In genomic region chr1:201982082-201982922, GRCh38 we compare ENCODE assay signal across 8 cellular contexts. TPM values are rescaled to one million over a fixed set of nuclear protein-coding genes. Genes with fewer than 3 reads are reported as not detected.
A peak's percentile ranks its signal among the peaks of the same experiment; 100 is the strongest.
DNase-seq lines count a peak whose midpoint lies in the region; ATAC-seq and TF ChIP-seq lines count a peak whose summit lies in the region.

RNPEP (plus strand) TSS chr1:201982648; CDS start chr1:201982667, 19 bp downstream.

- intact Hi-C loops in left lung (cut with DNase I), result no loop called here

- TF ChIP-seq CTCF in coronary artery (IDR thresholded peaks at IDR 0.05) (no peak), left lung (IDR thresholded peaks at IDR 0.05) (no peak)

- H3K4me3 ChIP-seq in coronary artery, result peak within 1 kb of the TSS; percentile 97
- peak within 1 kb of the TSS; percentile 95 to 96 for H3K4me3 ChIP-seq in left lung

- peaks cover 0 to 2% of the 10 kb centered on the region in 2 donors for H3K36me3 ChIP-seq in left lung

- ATAC-seq in HG02763 (IDR thresholded peaks at IDR 0.05; ENCODE audit: unreplicated experiment) (peak; percentile 84), left lung (peak; percentile 90)

- peak within 1 kb of the TSS; percentile 64 to 96 for H3K27ac ChIP-seq in coronary artery
- peak within 1 kb of the TSS; percentile 97 for H3K27ac ChIP-seq in left lung

- no peaks in the 10 kb centered on the region for H3K27me3 ChIP-seq in left lung

- H3K9me3 ChIP-seq in left lung, result no peaks in the 10 kb centered on the region

- H3K4me1 ChIP-seq in left lung, result peaks cover 0 to 24% of the 10 kb centered on the region in 2 donors

- peak; percentile 63 for DNase-seq in SIG-M5 treated with dmso at 0.1 percent for 504 hours (lab: John Stamatoyannopoulos, UW; ENCODE audit: unreplicated experiment)
- DNase-seq in SIG-M5 (lab: John Stamatoyannopoulos, UW), result no peak
- peak; percentile 26 to 48 for DNase-seq in NCI-H1930 (lab: John Stamatoyannopoulos, UW)
- DNase-seq in activated CD4-positive, alpha-beta T cell treated with anti-CD3 and anti-CD28 coated beads for 48 hours, result peak; percentile 75
- peak; percentile 88 for DNase-seq in coronary artery (ENCODE audit: low spot score)
- DNase-seq in left lung, result peak; percentile 74 to 96
- peak; percentile 63 to 72 for DNase-seq in stimulated activated CD4-positive, alpha-beta T cell treated with anti-CD3 and anti-CD28 coated beads, Interleukin-2, amount 100 ng/mL, for 48 hours

RNA-seq across cellular contexts. Expression of gene RNPEP, which starts in this region (rescaled TPM):
- 10 to 100 TPM; 77.9 to 81.2 TPM for total RNA-seq in left lung
